Comparison of ENCODE assay signal across 13 cellular contexts in genomic region chr1:40067023-40067422, GRCh38. TPM values are rescaled to one million over a fixed set of nuclear protein-coding genes. Genes with fewer than 3 reads are reported as not detected.
A peak's percentile ranks its signal among the peaks of the same experiment; 100 is the strongest.
DNase-seq lines count a peak whose midpoint lies in the region; ATAC-seq and TF ChIP-seq lines count a peak whose summit lies in the region.
"Had no signal": no experiment of that assay in that cellular context is flagged by ENCODE, and none has a peak within 500 bp of the region (broad histone marks: within the 10 kb centered on the region; RNA-seq: fewer than 3 reads in every experiment).

No MANE protein-coding gene starts in this region.

- H3K36me3 Mint-ChIP-seq in central memory CD8-positive, alpha-beta T cell (ENCODE audit: insufficient read depth) = peaks cover 95% of the 10 kb centered on the region
- peaks cover 71% of the 10 kb centered on the region for H3K36me3 Mint-ChIP-seq in osteocyte (ENCODE audit: unreplicated experiment)

- H3K9me3 ChIP-seq in RWPE2 (ENCODE audit: severe bottlenecking) = no peaks in the 10 kb centered on the region
- H3K9me3 ChIP-seq: left ventricle myocardium inferior had no signal

- peak; percentile 76 for ATAC-seq in RWPE2 (ENCODE audit: low read depth)
- no peak for ATAC-seq in central memory CD8-positive, alpha-beta T cell (replicated peaks; ENCODE audit: extremely low read depth, poor library complexity, severe bottlenecking)
- no peak for ATAC-seq in GM18873 (IDR thresholded peaks at IDR 0.05; ENCODE audit: low FRiP score, unreplicated experiment)
- no peak for ATAC-seq in SK-N-SH treated with all-trans-retinoic acid at 6 μM for 48 hours
- no peak for ATAC-seq in HG03342 (IDR thresholded peaks at IDR 0.05; ENCODE audit: unreplicated experiment)

- H3K27ac Mint-ChIP-seq in central memory CD8-positive, alpha-beta T cell (ENCODE audit: low read depth) = peak overlapping the region; percentile 70
- H3K27ac Mint-ChIP-seq in osteocyte (ENCODE audit: unreplicated experiment) = peak overlapping the region; percentile 3

- H3K4me3 ChIP-seq in RWPE2 (ENCODE audit: severe bottlenecking) = no peak overlapping the region
- H3K4me3 ChIP-seq: left ventricle myocardium inferior had no signal

- no peaks in the 10 kb centered on the region for H3K9me3 Mint-ChIP-seq in central memory CD8-positive, alpha-beta T cell
- no peaks in the 10 kb centered on the region for H3K9me3 Mint-ChIP-seq in osteocyte (ENCODE audit: unreplicated experiment)

- H3K27ac ChIP-seq in RWPE2 (ENCODE audit: poor library complexity, severe bottlenecking) = peak overlapping the region; percentile 44
- H3K27ac ChIP-seq: left ventricle myocardium inferior had no signal

- TF ChIP-seq CTCF in RWPE2 (IDR thresholded peaks at IDR 0.05; ENCODE audit: poor library complexity, severe bottlenecking) (no peak), osteocyte (IDR thresholded peaks at IDR 0.05) (no peak)

- no peak overlapping the region for H3K4me3 Mint-ChIP-seq in central memory CD8-positive, alpha-beta T cell
- no peak overlapping the region for H3K4me3 Mint-ChIP-seq in osteocyte (ENCODE audit: unreplicated experiment)

- H3K4me1 ChIP-seq in RWPE2 (ENCODE audit: insufficient read depth, poor library complexity, severe bottlenecking) = peaks cover 11% of the 10 kb centered on the region

- peaks cover 41% of the 10 kb centered on the region for H3K4me1 Mint-ChIP-seq in central memory CD8-positive, alpha-beta T cell
- no peaks in the 10 kb centered on the region for H3K4me1 Mint-ChIP-seq in osteocyte (ENCODE audit: unreplicated experiment)

- DNase-seq in EH (ENCODE audit: low read depth) = peak; percentile 35
- DNase-seq in RWPE2 (ENCODE audit: low spot score) = no peak
- DNase-seq in central memory CD8-positive, alpha-beta T cell (ENCODE audit: low spot score in 2 of 2) = no peak
- no peak for DNase-seq in osteocyte (ENCODE audit: extremely low spot score, unreplicated experiment)
- DNase-seq: activated gamma-delta T cell; glutamatergic neuron; left ventricle myocardium inferior; posterior cingulate gyrus; RPMI8226; stimulated activated CD4-positive, alpha-beta T cell treated with anti-CD3 and anti-CD28 coated beads, Interleukin-2, amount 100 ng/mL, for 24 hours had no signal

- H3K27me3 Mint-ChIP-seq in central memory CD8-positive, alpha-beta T cell = no peaks in the 10 kb centered on the region
- H3K27me3 Mint-ChIP-seq in osteocyte (ENCODE audit: unreplicated experiment) = no peaks in the 10 kb centered on the region

- H3K36me3 ChIP-seq in RWPE2 (ENCODE audit: low read depth) = peaks cover 99% of the 10 kb centered on the region

- no peaks in the 10 kb centered on the region for H3K27me3 ChIP-seq in RWPE2 (ENCODE audit: insufficient read depth, poor library complexity, severe bottlenecking)

TF ChIP-seq in SK-N-SH treated with all-trans-retinoic acid at 6 μM for 48 hours, 23 proteins besides CTCF, POLR2A, EP300 and RAD21:
- TF ChIP-seq CSDC2 (CRISPR knock-in tag; IDR thresholded peaks at IDR 0.05) (no peak), BACH2 (CRISPR knock-in tag; IDR thresholded peaks at IDR 0.05; ENCODE audit: borderline replicate concordance) (no peak), OSR1 (CRISPR knock-in tag; IDR thresholded peaks at IDR 0.05) (no peak), RARB (CRISPR knock-in tag; IDR thresholded peaks at IDR 0.05) (no peak), SNAI2 (CRISPR knock-in tag; IDR thresholded peaks at IDR 0.05) (no peak), TSHZ2 (CRISPR knock-in tag; IDR thresholded peaks at IDR 0.05) (no peak), ZNF565 (CRISPR knock-in tag; conservative IDR thresholded peaks at IDR 0.05; ENCODE audit: low read depth) (no peak), ZFP3 (CRISPR knock-in tag; IDR thresholded peaks at IDR 0.05) (no peak), TOX (CRISPR knock-in tag; IDR thresholded peaks at IDR 0.05; ENCODE audit: borderline replicate concordance) (no peak), CSRNP3 (CRISPR knock-in tag; IDR thresholded peaks at IDR 0.05) (no peak), POU6F1 (CRISPR knock-in tag; IDR thresholded peaks at IDR 0.05; ENCODE audit: borderline replicate concordance, low read depth) (no peak), ARNTL (CRISPR knock-in tag; IDR thresholded peaks at IDR 0.05; ENCODE audit: borderline replicate concordance, low read depth) (no peak), TCF4 (CRISPR knock-in tag; IDR thresholded peaks at IDR 0.05; ENCODE audit: borderline replicate concordance) (no peak), ZNF70 (CRISPR knock-in tag; IDR thresholded peaks at IDR 0.05) (no peak), ZFP30 (CRISPR knock-in tag; IDR thresholded peaks at IDR 0.05) (no peak), PPARA (CRISPR knock-in tag; IDR thresholded peaks at IDR 0.05; ENCODE audit: borderline replicate concordance) (no peak), ISL1 (CRISPR knock-in tag; IDR thresholded peaks at IDR 0.05) (no peak), GLIS3 (CRISPR knock-in tag; IDR thresholded peaks at IDR 0.05) (no peak), CREB5 (CRISPR knock-in tag; IDR thresholded peaks at IDR 0.05; ENCODE audit: low read depth) (no peak)

RNA-seq across cellular contexts. Expression of gene CAP1, which starts 26.5 kb away (rescaled TPM):
- 367 and 376 TPM in 2 replicates for total RNA-seq in osteocyte

RNA-seq across cellular contexts. Expression of gene PPT1, which starts 30.0 kb away (rescaled TPM):
- 62.6 and 72.1 TPM in 2 replicates for total RNA-seq in osteocyte
